In genomic region chr9:84669008-84669292, GRCh38 we compare ENCODE assay signal across 8 cellular contexts. TPM values are rescaled to one million over a fixed set of nuclear protein-coding genes. Genes with fewer than 3 reads are reported as not detected.
DNase-seq lines count a peak whose midpoint lies in the region; TF ChIP-seq lines count a peak whose summit lies in the region.

No MANE protein-coding gene starts in this region.

- no peak overlapping the region for H3K27ac Mint-ChIP-seq in nephron progenitor cell

- H3K9me3 ChIP-seq in HEK293 (ENCODE audit: control insufficient read depth, insufficient read depth, low read depth, low read length), result no peaks in the 10 kb centered on the region

- CTCF ChIA-PET in AG04449 (lab: Yijun Ruan, JAX) (interaction anchor here (1.0 to 2.7 kb wide), 6 partner anchors 92 to 941 kb away, joined by 3 to 14 read pairs (median 4); no protein-coding TSS in a partner anchor), HEK293 (lab: Yijun Ruan, JAX) (interaction anchor here (0.5 to 2.2 kb wide), 19 partner anchors 8 to 756 kb away, joined by 3 to 12 read pairs (median 4); no protein-coding TSS in a partner anchor)

- peaks cover 12% of the 10 kb centered on the region for H3K36me3 Mint-ChIP-seq in nephron progenitor cell (ENCODE audit: low read depth)

- peaks cover 17% of the 10 kb centered on the region for H3K9me3 Mint-ChIP-seq in nephron progenitor cell

- H3K36me3 ChIP-seq in HEK293 (ENCODE audit: control insufficient read depth in 2 of 2, insufficient read depth in 1 of 2, low read length in 2 of 2), result no peaks in the 10 kb centered on the region

- TF ChIP-seq CTCF in AG04449 (IDR thresholded peaks at IDR 0.05; ENCODE audit: insufficient read depth, low read length, missing control alignments), result no peak
- TF ChIP-seq CTCF in HEK293 (tag by site-specific recombination; IDR thresholded peaks at IDR 0.05), result no peak
- no peak for TF ChIP-seq CTCF in dorsolateral prefrontal cortex (IDR thresholded peaks at IDR 0.05 in 54 of 56, conservative IDR thresholded peaks at IDR 0.05 in 2 of 56; ENCODE audit: low read depth in 1 of 56, partially characterized antibody in 56 of 56)
- TF ChIP-seq CTCF in nephron progenitor cell (IDR thresholded peaks at IDR 0.05), result no peak

- intact Hi-C loops in dorsolateral prefrontal cortex (cut with DNase I), result loop anchor here (2.0 to 10.0 kb wide), 8 partner anchors 274 to 1073 kb away; partner anchors contain the start of gene AGTPBP1 (in 1 of the 2)

- H3K4me1 ChIP-seq in HEK293 (ENCODE audit: control insufficient read depth, insufficient read depth, low read length), result no peaks in the 10 kb centered on the region

- H3K4me3 ChIP-seq in AG04449 (ENCODE audit: low read depth, low read length), result peak overlapping the region; percentile 55
- H3K4me3 ChIP-seq in HEK293 (ENCODE audit: low read depth, low read length), result peak overlapping the region; percentile 58
- H3K4me3 ChIP-seq in dorsolateral prefrontal cortex, result peak overlapping the region; percentile 65 to 90 (median 81)

- H3K27ac ChIP-seq in HEK293 (ENCODE audit: extremely low read depth, low read depth, low read length) (no peak overlapping the region), dorsolateral prefrontal cortex (peak overlapping the region; percentile 82 to 99 (median 97))

- peaks cover 47% of the 10 kb centered on the region for H3K4me1 Mint-ChIP-seq in nephron progenitor cell

- no peak for DNase-seq in AG04449 (ENCODE audit: low read depth, low spot score)
- peak in 2 of 10 donors; percentile 49 to 67 for DNase-seq in dorsolateral prefrontal cortex
- DNase-seq in nephron progenitor cell, result no peak
- DNase-seq in NCI-H2081 (lab: John Stamatoyannopoulos, UW), result no peak
- DNase-seq in OCI-M2 (lab: John Stamatoyannopoulos, UW; ENCODE audit: unreplicated experiment), result no peak
- no peak for DNase-seq in NCI-H1436 (lab: John Stamatoyannopoulos, UW)
- no peak for DNase-seq in NCI-H1436 treated with DMSO at 0.1 percent for 48 hours (lab: John Stamatoyannopoulos, UW)

- peaks cover 76% of the 10 kb centered on the region for H3K27me3 Mint-ChIP-seq in nephron progenitor cell (ENCODE audit: low read depth, poor library complexity)

- no peaks in the 10 kb centered on the region for H3K27me3 ChIP-seq in dorsolateral prefrontal cortex

- H3K4me3 Mint-ChIP-seq in nephron progenitor cell, result peak overlapping the region; percentile 93

- POLR2A ChIA-PET in AG04449 (lab: Yijun Ruan, JAX) (no interaction called here), HEK293 (lab: Yijun Ruan, JAX) (no interaction called here)

TF ChIP-seq in HEK293, 187 proteins besides CTCF, POLR2A, EP300 and RAD21:
- peak; percentile 61 for TF ChIP-seq ZNF335 (tag by site-specific recombination; conservative IDR thresholded peaks at IDR 0.05)
- TF ChIP-seq ZNF660 (tag by site-specific recombination; IDR thresholded peaks at IDR 0.05), result no peak
TF ChIP-seq in HEK293: peak in this region for 1.

RNA-seq across cellular contexts. Expression of gene NTRK2, which starts 0.6 kb away (rescaled TPM):
- 100 to 1,000 TPM; 245 to 827 (median 463) TPM for total RNA-seq in dorsolateral prefrontal cortex
